13 cellular contexts compared by ENCODE assay signal in genomic region chr5:74336286-74336685, GRCh38.
DNase-seq lines count a peak whose midpoint lies in the region; FAIRE-seq and TF ChIP-seq lines count a peak whose summit lies in the region.
"Had no signal": no experiment of that assay in that cellular context is flagged by ENCODE, and none has a peak within 500 bp of the region (broad histone marks: within the 10 kb centered on the region; RNA-seq: fewer than 3 reads in every experiment).

No MANE protein-coding gene starts in this region.

- intact Hi-C loops in endothelial cell of umbilical vein (cut with micrococcal nuclease): no loop called here
- intact Hi-C loops in CD14-positive monocyte (cut with micrococcal nuclease): no loop called here
- intact Hi-C loops in uterus (cut with DNase I; ENCODE audit: low total_unique reads): no loop called here

- no peaks in the 10 kb centered on the region for H3K79me2 ChIP-seq in endothelial cell of umbilical vein (ENCODE audit: control insufficient read depth, insufficient read depth, low read length)

- no peak overlapping the region for H2AFZ ChIP-seq in endothelial cell of umbilical vein (ENCODE audit: low read depth, low read length)

- H4K20me1 ChIP-seq in endothelial cell of umbilical vein (replicated peaks; ENCODE audit: control insufficient read depth, extremely low read depth, insufficient read depth, low read length): no peaks in the 10 kb centered on the region

- no peak for FAIRE-seq in endothelial cell of umbilical vein (lab: Jason Lieb, UNC)
- FAIRE-seq: A204.1 had no signal

- TF ChIP-seq POLR2A in endothelial cell of umbilical vein (IDR thresholded peaks at IDR 0.05; ENCODE audit: low read depth, low read length) (no peak), uterus (IDR thresholded peaks at IDR 0.05) (no peak)

- H3K4me2 ChIP-seq in endothelial cell of umbilical vein (ENCODE audit: insufficient read depth, low read length): no peak overlapping the region

- no peaks in the 10 kb centered on the region for H3K9me1 ChIP-seq in endothelial cell of umbilical vein (replicated peaks; ENCODE audit: control insufficient read depth, extremely low read depth, insufficient read depth, low read length)

- H3K27me3 ChIP-seq in endothelial cell of umbilical vein (ENCODE audit: control insufficient read depth in 2 of 2, insufficient read depth in 2 of 2, low read length in 2 of 2) (no peaks in the 10 kb centered on the region), uterus (no peaks in the 10 kb centered on the region)
- H3K27me3 ChIP-seq: dorsolateral prefrontal cortex had no signal

- POLR2A ChIA-PET in endothelial cell of umbilical vein (lab: Charles Lee): no interaction called here

- H3K9me3 Mint-ChIP-seq in CD14-positive monocyte: peaks cover 0 to 2% (median 0%) of the 10 kb centered on the region in 7 donors

- dilution Hi-C loops in endothelial cell of umbilical vein (cut with MboI; ENCODE audit: extremely low pct_ligation_motif_present, low sequenced_read_pairs): no loop called here

- peaks cover 2% of the 10 kb centered on the region for H3K4me1 ChIP-seq in endothelial cell of umbilical vein (ENCODE audit: control insufficient read depth, extremely low read depth, insufficient read depth, low read length)
- H3K4me1 ChIP-seq in uterus: no peaks in the 10 kb centered on the region

- H3K4me3 ChIP-seq in endothelial cell of umbilical vein (replicated peaks in 1 of 3; ENCODE audit: insufficient read depth in 1 of 3, low read depth in 1 of 3, low read length in 3 of 3) (no peak overlapping the region), retinal pigment epithelial cell (ENCODE audit: low read length) (no peak overlapping the region), uterus (no peak overlapping the region)
- H3K4me3 ChIP-seq: dorsolateral prefrontal cortex had no signal

- no peak overlapping the region for H3K27ac Mint-ChIP-seq in CD14-positive monocyte
- H3K27ac Mint-ChIP-seq: activated CD8-positive, alpha-beta memory T cell treated with anti-CD3 and anti-CD28 coated beads, Interleukin-2, amount 10 ng/mL, durations not matched to agents 7 days and 5 days had no signal

- H3K36me3 Mint-ChIP-seq in CD14-positive monocyte: no peaks in the 10 kb centered on the region
- H3K36me3 Mint-ChIP-seq: activated CD8-positive, alpha-beta memory T cell treated with anti-CD3 and anti-CD28 coated beads, Interleukin-2, amount 10 ng/mL, durations not matched to agents 7 days and 5 days had no signal

- H3K4me1 Mint-ChIP-seq in CD14-positive monocyte: peaks cover 8% of the 10 kb centered on the region
- H3K4me1 Mint-ChIP-seq: activated CD8-positive, alpha-beta memory T cell treated with anti-CD3 and anti-CD28 coated beads, Interleukin-2, amount 10 ng/mL, durations not matched to agents 7 days and 5 days had no signal

- no peak overlapping the region for H3K9ac ChIP-seq in endothelial cell of umbilical vein (replicated peaks; ENCODE audit: extremely low read depth, insufficient read depth, low read length)

- CTCF ChIA-PET in endothelial cell of umbilical vein (lab: Charles Lee): interaction anchor here (1.4 kb wide), 1 partner anchor 304 kb away, joined by 3 read pairs; the partner anchor contains the start of gene ENC1

- no peaks in the 10 kb centered on the region for H3K36me3 ChIP-seq in endothelial cell of umbilical vein (ENCODE audit: control insufficient read depth in 2 of 2, extremely low read depth in 1 of 2, insufficient read depth in 2 of 2, low read length in 2 of 2)
- H3K36me3 ChIP-seq in uterus: no peaks in the 10 kb centered on the region

- DNase-seq in NCI-H524 (lab: John Stamatoyannopoulos, UW) (peak; percentile 44 to 70), NCI-H524 treated with DMSO at 0.1 percent for 48 hours (lab: John Stamatoyannopoulos, UW) (no peak), NCI-H69 (lab: John Stamatoyannopoulos, UW) (peak; percentile 79), endothelial cell of umbilical vein (ENCODE audit: low read depth, low spot score) (no peak), retinal pigment epithelial cell (ENCODE audit: low read depth) (no peak), CD14-positive monocyte (ENCODE audit: low spot score) (no peak), uterus (no peak), LoVo (ENCODE audit: low spot score) (no peak)
- DNase-seq: activated CD8-positive, alpha-beta memory T cell treated with anti-CD3 and anti-CD28 coated beads, Interleukin-2, amount 10 ng/mL, durations not matched to agents 7 days and 5 days; dorsolateral prefrontal cortex; NCI-H146; T-helper 9 cell had no signal

- TF ChIP-seq CTCF in endothelial cell of umbilical vein (IDR thresholded peaks at IDR 0.05; ENCODE audit: extremely low read depth in 1 of 2, insufficient read depth in 1 of 2, low read depth in 1 of 2, low read length in 2 of 2): peak; percentile 12 to 15
- peak; percentile 6 for TF ChIP-seq CTCF in retinal pigment epithelial cell (conservative IDR thresholded peaks at IDR 0.05; ENCODE audit: low read depth, low read length)
- no peak for TF ChIP-seq CTCF in CD14-positive monocyte (IDR thresholded peaks at IDR 0.05)
- no peak for TF ChIP-seq CTCF in uterus (IDR thresholded peaks at IDR 0.05)

- H3K27ac ChIP-seq in endothelial cell of umbilical vein (ENCODE audit: insufficient read depth, low read depth, low read length) (no peak overlapping the region), uterus (no peak overlapping the region)

- H3K9me3 ChIP-seq in endothelial cell of umbilical vein (replicated peaks; ENCODE audit: control insufficient read depth, insufficient read depth, low read length) (no peaks in the 10 kb centered on the region), uterus (no peaks in the 10 kb centered on the region)

- peaks cover 11 to 22% (median 15%) of the 10 kb centered on the region in 3 donors for H3K27me3 Mint-ChIP-seq in CD14-positive monocyte (ENCODE audit: low read depth in 3 of 3)

- no peak overlapping the region for H3K4me3 Mint-ChIP-seq in CD14-positive monocyte
- H3K4me3 Mint-ChIP-seq: activated CD8-positive, alpha-beta memory T cell treated with anti-CD3 and anti-CD28 coated beads, Interleukin-2, amount 10 ng/mL, durations not matched to agents 7 days and 5 days had no signal

- no TSS peak for BruUV-seq in endothelial cell of umbilical vein (replicated peaks; lab: Mats Ljungman, UMichigan)

TF ChIP-seq in endothelial cell of umbilical vein, 7 proteins besides CTCF, POLR2A, EP300 and RAD21:
- TF ChIP-seq JUN (IDR thresholded peaks at IDR 0.05; ENCODE audit: borderline replicate concordance, insufficient read depth, insufficient read length, low read depth) (no peak), POLR2AphosphoS5 (IDR thresholded peaks at IDR 0.05; ENCODE audit: insufficient read depth, low read depth, low read length) (no peak), MAX (IDR thresholded peaks at IDR 0.05; ENCODE audit: insufficient read depth, insufficient read length) (no peak), FOS (IDR thresholded peaks at IDR 0.05; ENCODE audit: borderline replicate concordance, insufficient read depth, low read length) (no peak), EZH2 (IDR thresholded peaks at IDR 0.05; ENCODE audit: borderline replicate concordance, low read depth, low read length, severe bottlenecking) (no peak), MYC (IDR thresholded peaks at IDR 0.05; ENCODE audit: low read depth, low read length) (no peak), GATA2 (IDR thresholded peaks at IDR 0.05; ENCODE audit: insufficient read depth, insufficient read length, low read depth, low read length) (no peak)

Comparison
In these comparisons a context has a peak if more than half of its experiments do, and no peak if none do; other contexts are left out.
1. DNase-seq: peak in NCI-H524 (2 of 2) and NCI-H69 (single experiment); none in NCI-H524 treated with DMSO at 0.1 percent for 48 hours (single experiment), endothelial cell of umbilical vein (single experiment), retinal pigment epithelial cell (single experiment), CD14-positive monocyte (single experiment), uterus (0 of 2) and LoVo (single experiment).
2. CTCF ChIP-seq: peak in endothelial cell of umbilical vein (2 of 2) and retinal pigment epithelial cell (single experiment); none in CD14-positive monocyte (single experiment) and uterus (0 of 4).